ENCODE assay signal across 20 cellular contexts in the genomic region with DNA sequence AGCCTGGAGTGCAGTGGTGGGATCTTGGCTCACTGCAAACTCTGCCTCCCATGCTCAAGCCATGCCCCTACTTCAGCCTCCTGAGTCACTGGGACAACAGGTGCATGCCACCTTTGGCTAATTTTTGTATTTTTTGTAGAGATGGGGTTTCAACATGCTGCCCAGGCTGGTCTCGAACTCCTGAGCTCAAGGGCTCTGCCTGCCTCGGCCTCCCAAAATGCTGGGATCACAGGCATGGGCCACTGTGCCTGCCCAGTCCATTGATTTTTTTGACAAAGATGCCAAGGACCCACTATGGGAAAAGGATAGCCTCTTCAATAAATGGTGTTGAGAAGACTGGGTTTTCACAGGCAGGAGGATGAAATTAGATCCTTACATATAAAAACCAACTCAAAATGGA.
"Had no signal": no experiment of that assay in that cellular context is flagged by ENCODE, and none has a peak within 500 bp of the region (broad histone marks: within the 10 kb centered on the region; RNA-seq: fewer than 3 reads in every experiment).

No MANE protein-coding gene starts in this region.

- H3K9me3 Mint-ChIP-seq: effector memory CD8-positive, alpha-beta T cell; immature natural killer cell had no signal

- H3K36me3 ChIP-seq: esophagus muscularis mucosa, gastroesophageal sphincter, heart left ventricle, left lung, lower lobe of right lung had no signal

- H3K4me3 ChIP-seq: coronary artery, dorsolateral prefrontal cortex, esophagus muscularis mucosa, gastroesophageal sphincter, heart left ventricle, hepatocyte, left lung, lower lobe of right lung had no signal

- H3K4me1 ChIP-seq: foreskin keratinocyte had no signal

- H3K9me3 ChIP-seq: esophagus muscularis mucosa, gastroesophageal sphincter, left lung, lower lobe of right lung had no signal

- H3K27ac Mint-ChIP-seq: effector memory CD8-positive, alpha-beta T cell; immature natural killer cell had no signal

- H3K27me3 ChIP-seq: dorsolateral prefrontal cortex, esophagus muscularis mucosa, foreskin keratinocyte, gastroesophageal sphincter, heart left ventricle, hepatocyte, left lung had no signal

- H3K4me3 Mint-ChIP-seq: effector memory CD8-positive, alpha-beta T cell; immature natural killer cell had no signal

- ATAC-seq: effector memory CD8-positive, alpha-beta T cell; foreskin keratinocyte; gastroesophageal sphincter; heart left ventricle; left cardiac atrium; left lung; left ventricle myocardium superior; lower lobe of right lung; naive thymus-derived CD4-positive, alpha-beta T cell had no signal

- DNase-seq: dermis blood vessel endothelial cell; effector CD8-positive, alpha-beta T cell; effector memory CD8-positive, alpha-beta T cell; foreskin keratinocyte; heart left ventricle; hypothalamus; immature natural killer cell; islet precursor cell; left cardiac atrium; left lung; left ventricle myocardium superior; lower lobe of right lung; mesenchymal stem cell; midbrain; naive thymus-derived CD4-positive, alpha-beta T cell had no signal

- H3K27ac ChIP-seq: coronary artery, dorsolateral prefrontal cortex, esophagus muscularis mucosa, foreskin keratinocyte, gastroesophageal sphincter, heart left ventricle, hepatocyte, left lung, lower lobe of right lung had no signal
